In the genomic region with DNA sequence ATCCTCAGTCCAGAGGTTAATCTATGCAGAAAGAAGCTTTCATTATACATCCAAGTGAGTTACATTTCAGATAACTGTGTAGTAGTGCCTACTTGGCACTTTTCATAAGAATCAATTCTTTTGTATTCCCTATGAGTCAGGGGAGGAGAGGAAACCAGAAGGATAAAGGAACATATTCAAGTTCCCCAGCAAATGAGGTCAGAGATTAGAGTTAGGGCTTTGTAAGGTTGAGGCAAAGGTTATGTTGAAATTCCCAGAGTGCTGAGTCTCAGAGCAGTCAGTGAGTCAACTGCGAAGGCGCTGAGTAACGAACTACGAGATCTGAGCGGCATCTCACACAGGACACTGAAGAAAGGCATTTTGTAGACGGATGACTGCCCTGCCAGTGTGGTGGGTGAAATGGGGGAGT, we compare ENCODE assay signal across 11 cellular contexts. TPM values are rescaled to one million over a fixed set of nuclear protein-coding genes. Genes with fewer than 3 reads are reported as not detected.
DNase-seq lines count a peak whose midpoint lies in the region; ATAC-seq and TF ChIP-seq lines count a peak whose summit lies in the region.
"Had no signal": no experiment of that assay in that cellular context is flagged by ENCODE, and none has a peak within 500 bp of the region (broad histone marks: within the 10 kb centered on the region; RNA-seq: fewer than 3 reads in every experiment).

No MANE protein-coding gene starts in this region.

- H3K4me3 ChIP-seq in spleen = no peak overlapping the region
- H3K4me3 ChIP-seq: ascending aorta had no signal

- H3K9me3 ChIP-seq in spleen = no peaks in the 10 kb centered on the region
- H3K9me3 ChIP-seq: ascending aorta had no signal

- peak overlapping the region in 5 of 8 donors; percentile 55 to 82 (median 76) for H3K27ac ChIP-seq in spleen

- intact Hi-C loops in spleen (cut with DNase I; ENCODE audit: low total_unique reads) = no loop called here

- WGBS in spleen, 5 donors = 70 to 95% (median 89%) methylated on average over 6 of the region's 6 CpGs

- TF ChIP-seq CTCF in spleen (IDR thresholded peaks at IDR 0.05 in 8 of 11, conservative IDR thresholded peaks at IDR 0.05 in 3 of 11) = no peak

- H3K4me1 ChIP-seq in spleen = peaks cover 0 to 53% (median 8%) of the 10 kb centered on the region in 6 donors
- H3K4me1 ChIP-seq: ascending aorta had no signal

- DNase-seq in LoVo (ENCODE audit: low spot score) (peak; percentile 22), astrocyte of the hippocampus (ENCODE audit: low read depth, low spot score) (peak; percentile 70), kidney tubule cell (ENCODE audit: low spot score) (peak; percentile 95), spleen (no peak), DMS153 treated with DMSO at 0.1 percent for 48 hours (lab: John Stamatoyannopoulos, UW; ENCODE audit: unreplicated experiment) (no peak), NCI-H1417 treated with DMSO at 0.1 percent for 48 hours (lab: John Stamatoyannopoulos, UW) (no peak), occipital lobe (lab: John Stamatoyannopoulos, UW) (no peak)
- DNase-seq: activated CD4-positive, alpha-beta T cell treated with anti-CD3 and anti-CD28 coated beads, Interleukin-2, amount 50 U/mL, for 48 hours; stimulated activated CD4-positive, alpha-beta T cell treated with anti-CD3 and anti-CD28 coated beads, Interleukin-2, amount 100 ng/mL, for 48 hours had no signal

- H3K36me3 ChIP-seq in spleen = no peaks in the 10 kb centered on the region
- H3K36me3 ChIP-seq: ascending aorta had no signal

- no peaks in the 10 kb centered on the region for H3K27me3 ChIP-seq in spleen (replicated peaks in 1 of 7)
- H3K27me3 ChIP-seq: ascending aorta had no signal

- no peak for ATAC-seq in HG02852 (IDR thresholded peaks at IDR 0.05; ENCODE audit: unreplicated experiment)

- no peak for TF ChIP-seq POLR2A in spleen (IDR thresholded peaks at IDR 0.05)

RNA-seq across cellular contexts. Expression of a gene that starts 25.1 kb away (rescaled TPM):
- 100 to 1,000 TPM in 4 of 7 donors, 10 to 100 TPM in 3; 83.3 to 179 (median 119) TPM for total RNA-seq in spleen
- 10 to 100 TPM; 25.9 to 51.5 (median 26.8) TPM for polyA plus RNA-seq in spleen
- total RNA-seq in occipital lobe = 142 TPM

RNA-seq across cellular contexts. Expression of a gene that starts 34.1 kb away (rescaled TPM):
- 1 to 10 TPM; 2.7 to 8.1 (median 5.4) TPM for total RNA-seq in spleen
- polyA plus RNA-seq in spleen = 1 to 10 TPM in 1 of 3 donors, under 1 TPM in 2; 0.48 to 1.5 (median 0.65) TPM
- 0.94 TPM for total RNA-seq in occipital lobe

Comparison
In these comparisons a context has a peak if more than half of its experiments do, and no peak if none do; other contexts are left out.
1. DNase-seq: peak in LoVo (single experiment), astrocyte of the hippocampus (single experiment) and kidney tubule cell (single experiment); none in spleen (single experiment), DMS153 treated with DMSO at 0.1 percent for 48 hours (single experiment), NCI-H1417 treated with DMSO at 0.1 percent for 48 hours (single experiment) and occipital lobe (single experiment).